Comparison of ENCODE assay signal across 18 cellular contexts in the genomic region with DNA sequence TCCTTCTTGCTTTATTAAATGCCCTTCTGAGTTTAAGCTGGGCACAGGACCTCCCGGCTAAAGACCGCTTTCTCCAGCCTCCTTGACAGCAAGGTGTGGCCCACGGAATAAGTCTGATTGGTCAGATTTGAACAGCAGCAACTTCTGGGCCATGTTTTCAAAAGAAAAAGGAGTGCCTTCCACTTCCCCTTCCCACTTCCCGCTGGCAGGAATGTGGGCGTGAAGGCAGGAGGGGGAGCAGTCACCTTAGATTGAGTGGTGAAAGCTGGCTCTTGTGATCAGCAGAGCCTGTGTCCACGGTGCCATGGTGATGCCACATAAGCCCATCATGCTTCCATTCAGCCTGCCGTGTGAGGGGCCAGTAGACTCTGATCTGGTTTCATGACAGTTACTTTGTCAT.
"Had no signal": no experiment of that assay in that cellular context is flagged by ENCODE, and none has a peak within 500 bp of the region (broad histone marks: within the 10 kb centered on the region; RNA-seq: fewer than 3 reads in every experiment).

No MANE protein-coding gene starts in this region.

- H3K9me3 ChIP-seq: esophagus squamous epithelium, pancreas, sigmoid colon, tibial nerve had no signal

- H3K4me1 Mint-ChIP-seq: activated naive CD8-positive, alpha-beta T cell treated with anti-CD3 and anti-CD28 coated beads for 36 hours; central memory CD8-positive, alpha-beta T cell; stimulated activated naive B cell treated with anti-CD40 and anti-IgM and Interleukin-4, amounts not matched to agents 10 μg/mL and 1 μg/mL and 100 μg/mL, for 72 hours had no signal

- H3K27me3 Mint-ChIP-seq: activated naive CD8-positive, alpha-beta T cell treated with anti-CD3 and anti-CD28 coated beads for 36 hours; stimulated activated naive B cell treated with anti-CD40 and anti-IgM and Interleukin-4, amounts not matched to agents 10 μg/mL and 1 μg/mL and 100 μg/mL, for 72 hours had no signal

- FAIRE-seq: endothelial cell of umbilical vein, pancreas had no signal

- H3K36me3 ChIP-seq: esophagus squamous epithelium, pancreas, sigmoid colon, tibial nerve had no signal

- H3K27ac ChIP-seq: esophagus squamous epithelium, hepatocyte, pancreas, sigmoid colon, tibial nerve had no signal

- H2AFZ ChIP-seq: hepatocyte had no signal

- H3K4me2 ChIP-seq: hepatocyte had no signal

- H3K9me3 Mint-ChIP-seq: activated naive CD8-positive, alpha-beta T cell treated with anti-CD3 and anti-CD28 coated beads for 36 hours; activated T-helper 1 cell treated with anti-CD3 and anti-CD28 coated beads, Interleukin-12 subunit alpha, Interleukin-12 subunit beta, Interleukin-2, Interleukin-4 antibody, amounts not matched to agents 30 ng/mL and 10 ng/mL and 1 ng/mL, durations not matched to agents 14 hours and 24 hours and 36 hours; central memory CD8-positive, alpha-beta T cell; stimulated activated naive B cell treated with anti-CD40 and anti-IgM and Interleukin-4, amounts not matched to agents 10 μg/mL and 1 μg/mL and 100 μg/mL, for 72 hours had no signal

- H3K4me3 Mint-ChIP-seq: activated naive CD8-positive, alpha-beta T cell treated with anti-CD3 and anti-CD28 coated beads for 36 hours; activated T-helper 1 cell treated with anti-CD3 and anti-CD28 coated beads, Interleukin-12 subunit alpha, Interleukin-12 subunit beta, Interleukin-2, Interleukin-4 antibody, amounts not matched to agents 30 ng/mL and 10 ng/mL and 1 ng/mL, durations not matched to agents 14 hours and 24 hours and 36 hours; brain; central memory CD8-positive, alpha-beta T cell; stimulated activated naive B cell treated with anti-CD40 and anti-IgM and Interleukin-4, amounts not matched to agents 10 μg/mL and 1 μg/mL and 100 μg/mL, for 72 hours had no signal

- ATAC-seq: activated CD4-positive, CD25-positive, alpha-beta regulatory T cell treated with anti-CD3 and anti-CD28 coated beads, Interleukin-2, amount 50 U/mL, for 24 hours; pancreas; stimulated activated naive B cell treated with anti-CD40 and anti-IgM and Interleukin-4, amounts not matched to agents 10 μg/mL and 1 μg/mL and 100 μg/mL, for 72 hours had no signal

- H3K27ac Mint-ChIP-seq: activated naive CD8-positive, alpha-beta T cell treated with anti-CD3 and anti-CD28 coated beads for 36 hours; activated T-helper 1 cell treated with anti-CD3 and anti-CD28 coated beads, Interleukin-12 subunit alpha, Interleukin-12 subunit beta, Interleukin-2, Interleukin-4 antibody, amounts not matched to agents 30 ng/mL and 10 ng/mL and 1 ng/mL, durations not matched to agents 14 hours and 24 hours and 36 hours; stimulated activated naive B cell treated with anti-CD40 and anti-IgM and Interleukin-4, amounts not matched to agents 10 μg/mL and 1 μg/mL and 100 μg/mL, for 72 hours had no signal

- H3K4me1 ChIP-seq: pancreas had no signal

- H3K36me3 Mint-ChIP-seq: activated naive CD8-positive, alpha-beta T cell treated with anti-CD3 and anti-CD28 coated beads for 36 hours; brain; stimulated activated naive B cell treated with anti-CD40 and anti-IgM and Interleukin-4, amounts not matched to agents 10 μg/mL and 1 μg/mL and 100 μg/mL, for 72 hours had no signal

- H3K79me2 ChIP-seq: hepatocyte had no signal

- H3K4me3 ChIP-seq: esophagus squamous epithelium, hepatocyte, pancreas, sigmoid colon, tibial nerve had no signal

- H3K27me3 ChIP-seq: hepatocyte, pancreas, sigmoid colon had no signal

- DNase-seq: activated naive CD8-positive, alpha-beta T cell treated with anti-CD3 and anti-CD28 coated beads for 36 hours; amygdala; cortex of kidney; effector CD4-positive, alpha-beta T cell; esophagus squamous epithelium; kidney glomerular epithelial cell; midbrain; pancreas; sigmoid colon; stimulated activated CD4-positive, alpha-beta T cell treated with anti-CD3 and anti-CD28 coated beads, Interleukin-2, amount 100 ng/mL, for 48 hours; stimulated activated naive B cell treated with anti-CD40 and anti-IgM and Interleukin-4, amounts not matched to agents 10 μg/mL and 1 μg/mL and 100 μg/mL, for 72 hours had no signal
